1 cellular context compared by ENCODE assay signal in genomic region chr11:124656759-124657627, GRCh38.
TF ChIP-seq lines count a peak whose summit lies in the region.

No MANE protein-coding gene starts in this region.

TF ChIP-seq in H1, 55 proteins besides CTCF, POLR2A, EP300 and RAD21:
- TF ChIP-seq SIX5 (IDR thresholded peaks at IDR 0.05; ENCODE audit: low read depth, low read length) (no peak), JUN (IDR thresholded peaks at IDR 0.05; ENCODE audit: low read depth, low read length) (no peak), TEAD4 (IDR thresholded peaks at IDR 0.05; ENCODE audit: low read depth, low read length) (no peak), SP4 (IDR thresholded peaks at IDR 0.05; ENCODE audit: low read length) (no peak)
TF ChIP-seq in H1: peak in this region for 0.
